17 cellular contexts compared by ENCODE assay signal in genomic region chr11:45017329-45017728, GRCh38.
DNase-seq lines count a peak whose midpoint lies in the region; ATAC-seq, FAIRE-seq and TF ChIP-seq lines count a peak whose summit lies in the region.
"Had no signal": no experiment of that assay in that cellular context is flagged by ENCODE, and none has a peak within 500 bp of the region (broad histone marks: within the 10 kb centered on the region; RNA-seq: fewer than 3 reads in every experiment).

No MANE protein-coding gene starts in this region.

- FAIRE-seq in keratinocyte (lab: Jason Lieb, UNC), result no peak
- FAIRE-seq: GM12878 had no signal

- no peaks in the 10 kb centered on the region for H3K9me3 ChIP-seq in BE2C
- no peaks in the 10 kb centered on the region for H3K9me3 ChIP-seq in keratinocyte (ENCODE audit: control insufficient read depth, low read depth, low read length)
- peaks cover 0 to 3% (median 0%) of the 10 kb centered on the region in 4 donors for H3K9me3 ChIP-seq in sigmoid colon
- H3K9me3 ChIP-seq: neutrophil had no signal

- H3K4me3 ChIP-seq in BE2C (ENCODE audit: low read depth, low read length) (no peak overlapping the region), cardiac fibroblast (replicated peaks in 1 of 2; ENCODE audit: low read depth in 2 of 2, low read length in 2 of 2) (no peak overlapping the region), keratinocyte (ENCODE audit: control insufficient read depth in 2 of 3, extremely low read depth in 1 of 3, insufficient read depth in 2 of 3, low read depth in 1 of 3, low read length in 3 of 3) (no peak overlapping the region), foreskin fibroblast (ENCODE audit: low read depth in 1 of 2, low read length in 2 of 2) (no peak overlapping the region), sigmoid colon (no peak overlapping the region)
- H3K4me3 ChIP-seq: dorsolateral prefrontal cortex, GM12878 had no signal

- no peak overlapping the region for H3K9ac ChIP-seq in keratinocyte (ENCODE audit: control insufficient read depth, extremely low read depth, insufficient read depth, low read length)

- H3K36me3 ChIP-seq in BE2C (no peaks in the 10 kb centered on the region), keratinocyte (ENCODE audit: control insufficient read depth in 2 of 2, extremely low read depth in 1 of 2, insufficient read depth in 2 of 2, low read length in 2 of 2) (no peaks in the 10 kb centered on the region), sigmoid colon (no peaks in the 10 kb centered on the region)
- H3K36me3 ChIP-seq: neutrophil had no signal

- 59 to 76% methylated on average over 6 of the region's 6 CpGs for WGBS in sigmoid colon, 2 donors

- H3K4me1 ChIP-seq in BE2C (peaks cover 4% of the 10 kb centered on the region), keratinocyte (ENCODE audit: control insufficient read depth, extremely low read depth, insufficient read depth, low read length) (no peaks in the 10 kb centered on the region), sigmoid colon (peaks cover 0 to 14% (median 6%) of the 10 kb centered on the region in 4 donors)

- DNase-seq in BE2C (no peak), HEK293T (ENCODE audit: extremely low spot score) (no peak), cardiac fibroblast (ENCODE audit: low read depth in 2 of 2) (no peak), keratinocyte (ENCODE audit: low read depth, low spot score) (no peak), NCI-H524 treated with DMSO at 0.1 percent for 48 hours (lab: John Stamatoyannopoulos, UW) (no peak), foreskin fibroblast (no peak), sigmoid colon (no peak)
- DNase-seq: activated CD4-positive, alpha-beta memory T cell treated with anti-CD3 and anti-CD28 coated beads for 36 hours; activated T-cell treated with anti-CD3 and anti-CD28 coated beads, Interleukin-2, amount 50 U/mL, for 24 hours; dorsolateral prefrontal cortex; EL; NCI-H1092 treated with DMSO at 0.1 percent for 48 hours; NCI-H69; right cardiac atrium had no signal

- TF ChIP-seq EP300 in sigmoid colon (IDR thresholded peaks at IDR 0.05), result no peak

- intact Hi-C loops in sigmoid colon (cut with DNase I), result no loop called here

- H3K4me2 ChIP-seq in keratinocyte (ENCODE audit: control insufficient read depth, extremely low read depth, insufficient read depth, low read depth, low read length), result no peak overlapping the region

- H2AFZ ChIP-seq in keratinocyte (ENCODE audit: control insufficient read depth, low read length), result no peak overlapping the region

- no peaks in the 10 kb centered on the region for H3K79me2 ChIP-seq in keratinocyte (ENCODE audit: control insufficient read depth, insufficient read depth, low read length)

- no peaks in the 10 kb centered on the region for H4K20me1 ChIP-seq in keratinocyte (ENCODE audit: control insufficient read depth, extremely low read depth, insufficient read depth, low read length)

- dilution Hi-C loops in keratinocyte (cut with MboI; ENCODE audit: extremely low pct_ligation_motif_present, low sequenced_read_pairs), result no loop called here

- H3K27ac ChIP-seq in keratinocyte (ENCODE audit: control insufficient read depth, insufficient read depth, low read length), result no peak overlapping the region
- no peak overlapping the region for H3K27ac ChIP-seq in sigmoid colon
- H3K27ac ChIP-seq: dorsolateral prefrontal cortex, neutrophil had no signal

- H3K27me3 ChIP-seq in BE2C, result no peaks in the 10 kb centered on the region
- peaks cover 8% of the 10 kb centered on the region for H3K27me3 ChIP-seq in keratinocyte (ENCODE audit: control insufficient read depth, extremely low read depth, insufficient read depth, low read length)
- no peaks in the 10 kb centered on the region for H3K27me3 ChIP-seq in sigmoid colon
- H3K27me3 ChIP-seq: neutrophil had no signal

- no peak for ATAC-seq in GM18498 (IDR thresholded peaks at IDR 0.05; ENCODE audit: unreplicated experiment)
- ATAC-seq: GM12878, right cardiac atrium had no signal

- CTCF ChIA-PET in HEK293T (lab: Yijun Ruan, JAX), result interaction anchor here (0.9 kb wide), 1 partner anchor 9 kb away, joined by 3 read pairs; no protein-coding TSS in a partner anchor

- TF ChIP-seq CTCF in BE2C (IDR thresholded peaks at IDR 0.05; ENCODE audit: low read depth, low read length) (peak; percentile 20; the same call in 1 of the 2 replicates), cardiac fibroblast (IDR thresholded peaks at IDR 0.05; ENCODE audit: low read depth, low read length) (peak; percentile 3), keratinocyte (optimal IDR thresholded peaks at IDR 0.05 in 1 of 3, IDR thresholded peaks at IDR 0.05 in 1 of 3, conservative IDR thresholded peaks at IDR 0.05 in 1 of 3; ENCODE audit: extremely low read depth in 1 of 3, insufficient read depth in 2 of 3, low read length in 3 of 3) (peak in 2 of 3 experiments; percentile 12 to 16), foreskin fibroblast (IDR thresholded peaks at IDR 0.05; ENCODE audit: low read depth, low read length) (no peak), sigmoid colon (IDR thresholded peaks at IDR 0.05) (no peak)

- TF ChIP-seq POLR2A in sigmoid colon (IDR thresholded peaks at IDR 0.05), result no peak

- H3K9me1 ChIP-seq in keratinocyte (ENCODE audit: control insufficient read depth, extremely low read depth, insufficient read depth, low read length), result no peaks in the 10 kb centered on the region

- POLR2A ChIA-PET in HEK293T (lab: Yijun Ruan, JAX), result no interaction called here

TF ChIP-seq in HEK293T, 16 proteins besides CTCF, POLR2A, EP300 and RAD21:
- TF ChIP-seq, protein P1, sequence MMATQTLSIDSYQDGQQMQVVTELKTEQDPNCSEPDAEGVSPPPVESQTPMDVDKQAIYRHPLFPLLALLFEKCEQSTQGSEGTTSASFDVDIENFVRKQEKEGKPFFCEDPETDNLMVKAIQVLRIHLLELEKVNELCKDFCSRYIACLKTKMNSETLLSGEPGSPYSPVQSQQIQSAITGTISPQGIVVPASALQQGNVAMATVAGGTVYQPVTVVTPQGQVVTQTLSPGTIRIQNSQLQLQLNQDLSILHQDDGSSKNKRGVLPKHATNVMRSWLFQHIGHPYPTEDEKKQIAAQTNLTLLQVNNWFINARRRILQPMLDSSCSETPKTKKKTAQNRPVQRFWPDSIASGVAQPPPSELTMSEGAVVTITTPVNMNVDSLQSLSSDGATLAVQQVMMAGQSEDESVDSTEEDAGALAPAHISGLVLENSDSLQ (IDR thresholded peaks at IDR 0.05), result peak; percentile 20; the same call in 1 of the 2 replicates
- no peak for TF ChIP-seq FOXK2 (IDR thresholded peaks at IDR 0.05)
TF ChIP-seq in HEK293T: peak in this region for 1.

Comparison
In these comparisons a context has a peak if more than half of its experiments do, and no peak if none do; other contexts are left out.
1. CTCF ChIP-seq: peak in BE2C (single experiment), cardiac fibroblast (single experiment) and keratinocyte (2 of 3); none in foreskin fibroblast (single experiment) and sigmoid colon (0 of 4).